ENCODE assay signal across 17 cellular contexts in genomic region chr1:168468822-168469221, GRCh38.
A peak's percentile ranks its signal among the peaks of the same experiment; 100 is the strongest.
DNase-seq lines count a peak whose midpoint lies in the region; ATAC-seq and TF ChIP-seq lines count a peak whose summit lies in the region.
"Had no signal": no experiment of that assay in that cellular context is flagged by ENCODE, and none has a peak within 500 bp of the region (broad histone marks: within the 10 kb centered on the region; RNA-seq: fewer than 3 reads in every experiment).

No MANE protein-coding gene starts in this region.

- no peaks in the 10 kb centered on the region for H3K9me3 ChIP-seq in esophagus muscularis mucosa

- H3K36me3 ChIP-seq in esophagus muscularis mucosa: no peaks in the 10 kb centered on the region

- intact Hi-C loops in esophagus muscularis mucosa (cut with DNase I): no loop called here

- no peak overlapping the region for H3K4me3 Mint-ChIP-seq in T-helper 2 cell treated with Interferon-gamma antibody and Interleukin-4, amounts not matched to agents 5 μg/mL and 100 μg/mL, for 36 hours
- peak overlapping the region in 1 of 3 donors; percentile 50 for H3K4me3 Mint-ChIP-seq in T-cell
- no peak overlapping the region for H3K4me3 Mint-ChIP-seq in stimulated activated naive CD8-positive, alpha-beta T cell treated with anti-CD3 and anti-CD28 coated beads, Interleukin-15, Interleukin-2, amounts not matched to agents 100 ng/mL and 50 ng/mL, for 24 hours
- H3K4me3 Mint-ChIP-seq: activated naive CD4-positive, alpha-beta T cell treated with anti-CD3 and anti-CD28 coated beads for 36 hours had no signal

- ATAC-seq in T-cell (replicated peaks in 1 of 4): no peak
- no peak for ATAC-seq in foreskin keratinocyte
- ATAC-seq: stimulated activated effector memory CD8-positive, alpha-beta T cell treated with anti-CD3 and anti-CD28 coated beads, Interleukin-12 subunit alpha, Interleukin-12 subunit beta, amount 100 ng/mL, for 72 hours had no signal

- no peak overlapping the region for H3K4me3 ChIP-seq in esophagus muscularis mucosa
- H3K4me3 ChIP-seq: dorsolateral prefrontal cortex had no signal

- H3K27ac Mint-ChIP-seq in T-helper 2 cell treated with Interferon-gamma antibody and Interleukin-4, amounts not matched to agents 5 μg/mL and 100 μg/mL, for 36 hours: peak overlapping the region; percentile 24
- peak overlapping the region; percentile 87 to 95 for H3K27ac Mint-ChIP-seq in T-cell
- peak overlapping the region; percentile 87 for H3K27ac Mint-ChIP-seq in stimulated activated naive CD8-positive, alpha-beta T cell treated with anti-CD3 and anti-CD28 coated beads, Interleukin-15, Interleukin-2, amounts not matched to agents 100 ng/mL and 50 ng/mL, for 24 hours
- H3K27ac Mint-ChIP-seq: type B pancreatic cell had no signal

- H3K27ac ChIP-seq in esophagus muscularis mucosa (replicated peaks in 1 of 4) (peak overlapping the region; percentile 12 to 70 (median 28)), foreskin keratinocyte (no peak overlapping the region), RWPE1 (no peak overlapping the region)
- H3K27ac ChIP-seq: C4-2B, dorsolateral prefrontal cortex had no signal

- no peak for TF ChIP-seq EP300 in esophagus muscularis mucosa (IDR thresholded peaks at IDR 0.05)

- H3K4me1 ChIP-seq in esophagus muscularis mucosa: peaks cover 34 to 58% (median 55%) of the 10 kb centered on the region in 4 donors
- peaks cover 38% of the 10 kb centered on the region for H3K4me1 ChIP-seq in foreskin keratinocyte

- H3K27me3 ChIP-seq in esophagus muscularis mucosa (no peaks in the 10 kb centered on the region), foreskin keratinocyte (no peaks in the 10 kb centered on the region)
- H3K27me3 ChIP-seq: dorsolateral prefrontal cortex had no signal

- no peak for TF ChIP-seq POLR2A in esophagus muscularis mucosa (IDR thresholded peaks at IDR 0.05; ENCODE audit: low read depth)

- TF ChIP-seq CTCF in esophagus muscularis mucosa (IDR thresholded peaks at IDR 0.05) (no peak), foreskin keratinocyte (conservative IDR thresholded peaks at IDR 0.05) (no peak), RWPE1 (conservative IDR thresholded peaks at IDR 0.05; ENCODE audit: low read depth) (no peak)

- H3K27me3 Mint-ChIP-seq in T-helper 2 cell treated with Interferon-gamma antibody and Interleukin-4, amounts not matched to agents 5 μg/mL and 100 μg/mL, for 36 hours (ENCODE audit: low read depth): no peaks in the 10 kb centered on the region
- H3K27me3 Mint-ChIP-seq in T-cell: no peaks in the 10 kb centered on the region
- H3K27me3 Mint-ChIP-seq in stimulated activated naive CD8-positive, alpha-beta T cell treated with anti-CD3 and anti-CD28 coated beads, Interleukin-15, Interleukin-2, amounts not matched to agents 100 ng/mL and 50 ng/mL, for 24 hours: no peaks in the 10 kb centered on the region
- H3K27me3 Mint-ChIP-seq: type B pancreatic cell had no signal

- no peak for DNase-seq in T-helper 2 cell treated with Interferon-gamma antibody and Interleukin-4, amounts not matched to agents 5 μg/mL and 100 μg/mL, for 36 hours (ENCODE audit: low spot score)
- DNase-seq in T-helper 2 cell (no peak), T-cell (no peak), esophagus muscularis mucosa (ENCODE audit: extremely low spot score) (no peak), foreskin keratinocyte (no peak), RWPE1 (ENCODE audit: low spot score) (no peak), cerebellar nuclear complex (lab: John Stamatoyannopoulos, UW) (no peak)
- DNase-seq: activated CD4-positive, CD25-positive, alpha-beta regulatory T cell; activated naive CD4-positive, alpha-beta T cell treated with anti-CD3 and anti-CD28 coated beads for 36 hours; dorsolateral prefrontal cortex; erythroblast; NCI-H146; NK-92 treated with Interleukin-12 subunit alpha and Interleukin-12 subunit beta, amount 100 ng/mL, for 24 hours had no signal

- POLR2A ChIA-PET in T-cell (lab: Charles Lee) (interaction anchor here in 1 of 2 donors (0.7 kb wide), 1 partner anchor 26 kb away, joined by 3 read pairs; no protein-coding TSS in a partner anchor), RWPE1 (lab: Yijun Ruan, JAX; ENCODE audit: low non-redundant PET) (no interaction called here)

- H3K9me3 Mint-ChIP-seq in T-helper 2 cell treated with Interferon-gamma antibody and Interleukin-4, amounts not matched to agents 5 μg/mL and 100 μg/mL, for 36 hours: peaks cover 26% of the 10 kb centered on the region
- peaks cover 2 to 5% (median 4%) of the 10 kb centered on the region in 3 donors for H3K9me3 Mint-ChIP-seq in T-cell
- H3K9me3 Mint-ChIP-seq in stimulated activated naive CD8-positive, alpha-beta T cell treated with anti-CD3 and anti-CD28 coated beads, Interleukin-15, Interleukin-2, amounts not matched to agents 100 ng/mL and 50 ng/mL, for 24 hours: peaks cover 6% of the 10 kb centered on the region

- CTCF ChIA-PET in T-cell (lab: Charles Lee): interaction anchor here (0.6 to 2.4 kb wide), 5 partner anchors 11 to 1433 kb away, joined by 3 to 10 read pairs (median 3); no protein-coding TSS in a partner anchor
- CTCF ChIA-PET in RWPE1 (lab: Yijun Ruan, JAX): interaction anchor here (1.2 kb wide), 1 partner anchor 126 kb away, joined by 4 read pairs; no protein-coding TSS in a partner anchor

- H3K4me1 Mint-ChIP-seq in T-helper 2 cell treated with Interferon-gamma antibody and Interleukin-4, amounts not matched to agents 5 μg/mL and 100 μg/mL, for 36 hours (ENCODE audit: low read depth): peaks cover 63% of the 10 kb centered on the region
- peaks cover 65 to 68% (median 66%) of the 10 kb centered on the region in 3 donors for H3K4me1 Mint-ChIP-seq in T-cell
- H3K4me1 Mint-ChIP-seq in stimulated activated naive CD8-positive, alpha-beta T cell treated with anti-CD3 and anti-CD28 coated beads, Interleukin-15, Interleukin-2, amounts not matched to agents 100 ng/mL and 50 ng/mL, for 24 hours (ENCODE audit: low read depth): peaks cover 63% of the 10 kb centered on the region

- peaks cover 18% of the 10 kb centered on the region for H3K36me3 Mint-ChIP-seq in T-helper 2 cell treated with Interferon-gamma antibody and Interleukin-4, amounts not matched to agents 5 μg/mL and 100 μg/mL, for 36 hours (ENCODE audit: low read depth)
- H3K36me3 Mint-ChIP-seq in T-cell: peaks cover 6% of the 10 kb centered on the region
- H3K36me3 Mint-ChIP-seq in stimulated activated naive CD8-positive, alpha-beta T cell treated with anti-CD3 and anti-CD28 coated beads, Interleukin-15, Interleukin-2, amounts not matched to agents 100 ng/mL and 50 ng/mL, for 24 hours (ENCODE audit: low read depth): peaks cover 7% of the 10 kb centered on the region
- H3K36me3 Mint-ChIP-seq: stimulated activated effector memory CD8-positive, alpha-beta T cell treated with anti-CD3 and anti-CD28 coated beads, Interleukin-12 subunit alpha, Interleukin-12 subunit beta, amount 100 ng/mL, for 72 hours had no signal

Comparison
In these comparisons a context has a peak if more than half of its experiments do, and no peak if none do; other contexts are left out.
1. H3K27ac Mint-ChIP-seq: peak in every context shown above with its lines; median percentile 91 in T-cell; 87 in stimulated activated naive CD8-positive, alpha-beta T cell treated with anti-CD3 and anti-CD28 coated beads, Interleukin-15, Interleukin-2, amounts not matched to agents 100 ng/mL and 50 ng/mL, for 24 hours; 24 in T-helper 2 cell treated with Interferon-gamma antibody and Interleukin-4, amounts not matched to agents 5 μg/mL and 100 μg/mL, for 36 hours.
2. H3K27ac ChIP-seq: peak in esophagus muscularis mucosa (4 of 4); none in foreskin keratinocyte (single experiment) and RWPE1 (single experiment).